Comparison of ENCODE assay signal across 8 cellular contexts in the genomic region with DNA sequence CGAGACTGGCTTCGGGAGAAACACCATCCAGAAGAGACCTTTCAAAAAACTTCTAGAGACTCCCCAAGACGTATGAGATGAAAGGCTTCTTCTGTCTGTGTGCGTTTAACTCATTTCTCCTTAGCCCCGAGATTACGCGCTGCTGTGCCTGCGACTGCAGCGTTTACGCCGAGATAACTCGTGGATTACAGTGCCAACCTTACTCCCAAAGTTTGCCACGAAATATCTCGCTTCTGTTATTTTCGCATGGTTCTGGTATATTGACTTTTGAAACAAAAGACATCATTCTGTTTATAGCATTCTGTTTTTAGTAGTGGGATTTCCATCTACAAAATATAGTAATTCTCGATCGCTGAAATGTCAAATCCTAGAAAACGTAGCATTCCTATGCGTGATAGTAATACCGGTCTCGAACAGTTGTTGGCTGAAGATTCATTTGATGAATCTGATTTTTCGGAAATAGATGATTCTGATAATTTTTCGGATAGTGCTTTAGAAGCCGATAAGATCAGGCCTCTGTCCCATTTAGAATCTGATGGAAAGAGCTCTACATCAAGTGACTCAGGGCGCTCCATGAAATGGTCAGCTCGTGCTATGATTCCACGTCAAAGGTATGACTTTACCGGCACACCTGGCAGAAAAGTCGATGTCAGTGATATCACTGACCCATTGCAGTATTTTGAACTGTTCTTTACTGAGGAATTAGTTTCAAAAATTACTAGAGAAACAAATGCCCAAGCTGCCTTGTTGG. TPM values are rescaled to one million over a fixed set of nuclear protein-coding genes. Genes with fewer than 3 reads are reported as not detected.
A peak's percentile ranks its signal among the peaks of the same experiment; 100 is the strongest.
DNase-seq lines count a peak whose midpoint lies in the region; ATAC-seq and TF ChIP-seq lines count a peak whose summit lies in the region.

No MANE protein-coding gene starts in this region.

- H3K36me3 Mint-ChIP-seq in mesothelial cell of epicardium: peaks cover 12% of the 10 kb centered on the region

- H3K27me3 Mint-ChIP-seq in mesothelial cell of epicardium (ENCODE audit: low read depth): no peaks in the 10 kb centered on the region

- H3K9me3 Mint-ChIP-seq in mesothelial cell of epicardium: peaks cover 5% of the 10 kb centered on the region

- ATAC-seq in HG03103 (IDR thresholded peaks at IDR 0.05; ENCODE audit: low read depth, unreplicated experiment): peak; percentile 1
- ATAC-seq in HG03469 (IDR thresholded peaks at IDR 0.05; ENCODE audit: unreplicated experiment): no peak

- H3K4me3 ChIP-seq in AG10803 (ENCODE audit: low read length): peak overlapping the region; percentile 98

- peaks cover 16% of the 10 kb centered on the region for H3K4me1 Mint-ChIP-seq in mesothelial cell of epicardium

- no peak for DNase-seq in AG10803 (ENCODE audit: low read depth)
- peak; percentile 14 for DNase-seq in cerebellar cortex (ENCODE audit: low spot score)
- no peak for DNase-seq in mesothelial cell of epicardium (ENCODE audit: low spot score in 2 of 2, unreplicated experiment in 2 of 2)
- DNase-seq in D341Med (ENCODE audit: low spot score): no peak
- no peak for DNase-seq in NCI-H2029 (lab: John Stamatoyannopoulos, UW)
- no peak for DNase-seq in head of caudate nucleus

- intact Hi-C loops in head of caudate nucleus (cut with DNase I): loop anchor here (5.0 kb wide), 1 partner anchor 110 kb away; a partner anchor contains a TSS

- no peak for TF ChIP-seq CTCF in AG10803 (conservative IDR thresholded peaks at IDR 0.05; ENCODE audit: low read length)
- no peak for TF ChIP-seq CTCF in mesothelial cell of epicardium (IDR thresholded peaks at IDR 0.05; ENCODE audit: unreplicated experiment)

- peak overlapping the region; percentile 99 for H3K4me3 Mint-ChIP-seq in mesothelial cell of epicardium

- H3K27ac Mint-ChIP-seq in mesothelial cell of epicardium: peak overlapping the region; percentile 96

RNA-seq across cellular contexts. Expression of a gene that starts 0.5 kb away (rescaled TPM):
- total RNA-seq in mesothelial cell of epicardium: 1.4 to 1.5 TPM (median 1.5 TPM) in 3 replicates

RNA-seq across cellular contexts. Expression of a gene that starts 0.7 kb away (rescaled TPM):
- 35.0 to 35.4 TPM (median 35.3 TPM) in 3 replicates for total RNA-seq in mesothelial cell of epicardium
